In the genomic region with DNA sequence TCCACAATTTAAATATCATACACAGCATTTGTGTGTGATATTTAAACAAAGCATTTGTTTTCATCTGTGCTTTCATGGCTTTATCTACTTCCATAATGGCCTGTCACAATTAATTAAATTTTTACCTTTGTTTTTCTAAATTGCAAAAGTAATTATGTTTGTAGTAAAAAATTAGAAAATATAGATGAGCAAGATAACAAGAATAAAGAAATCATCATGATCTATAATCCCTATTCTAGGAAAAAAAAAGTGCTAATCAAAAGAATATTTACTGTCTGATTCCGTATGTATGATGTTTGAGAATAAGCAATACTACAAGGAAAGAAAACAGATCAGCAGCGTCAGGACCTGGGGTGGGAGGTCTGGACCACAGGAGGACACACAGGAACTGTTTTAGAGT, we compare ENCODE assay signal across 5 cellular contexts.
"Had no signal": no experiment of that assay in that cellular context is flagged by ENCODE, and none has a peak within 500 bp of the region (broad histone marks: within the 10 kb centered on the region; RNA-seq: fewer than 3 reads in every experiment).

No MANE protein-coding gene starts in this region.

- ATAC-seq: GM23338, K562 had no signal

- DNase-seq: H9, HCEC 1CT, IMR-90 had no signal

- H3K4me2 ChIP-seq: GM23338 had no signal

- H3K4me3 ChIP-seq: GM23338, K562 had no signal

- H2AFZ ChIP-seq: GM23338 had no signal
